In genomic region chr1:183832472-183832871, GRCh38 we compare ENCODE assay signal across 19 cellular contexts.
"Had no signal": no experiment of that assay in that cellular context is flagged by ENCODE, and none has a peak within 500 bp of the region (broad histone marks: within the 10 kb centered on the region; RNA-seq: fewer than 3 reads in every experiment).

No MANE protein-coding gene starts in this region.

- ATAC-seq: activated CD4-positive, CD25-positive, alpha-beta regulatory T cell treated with anti-CD3 and anti-CD28 coated beads, Interleukin-2, amount 50 U/mL, for 24 hours; activated naive CD4-positive, alpha-beta T cell treated with anti-CD3 and anti-CD28 coated beads, Interleukin-2, amount 50 U/mL, for 72 hours; body of pancreas; heart left ventricle; natural killer cell treated with Interleukin-12 subunit alpha and Interleukin-12 subunit beta and Interleukin-15 and Interleukin-18, amount 100 ng/mL, for 72 hours; right cardiac atrium had no signal

- H3K4me1 ChIP-seq: body of pancreas had no signal

- H3K4me1 Mint-ChIP-seq: memory B cell had no signal

- H3K36me3 Mint-ChIP-seq: activated naive CD4-positive, alpha-beta T cell treated with anti-CD3 and anti-CD28 coated beads, Interleukin-2, amount 50 U/mL, for 72 hours; memory B cell; natural killer cell treated with Interleukin-12 subunit alpha and Interleukin-12 subunit beta and Interleukin-15 and Interleukin-18, amount 100 ng/mL, for 72 hours had no signal

- H3K4me3 Mint-ChIP-seq: memory B cell; natural killer cell treated with Interleukin-12 subunit alpha and Interleukin-12 subunit beta and Interleukin-15 and Interleukin-18, amount 100 ng/mL, for 72 hours had no signal

- H3K9me3 Mint-ChIP-seq: activated naive CD4-positive, alpha-beta T cell treated with anti-CD3 and anti-CD28 coated beads, Interleukin-2, amount 50 U/mL, for 72 hours; memory B cell; natural killer cell treated with Interleukin-12 subunit alpha and Interleukin-12 subunit beta and Interleukin-15 and Interleukin-18, amount 100 ng/mL, for 72 hours had no signal

- H3K9me3 ChIP-seq: body of pancreas, heart left ventricle, left ventricle myocardium inferior, transverse colon had no signal

- H3K27ac Mint-ChIP-seq: activated naive CD4-positive, alpha-beta T cell treated with anti-CD3 and anti-CD28 coated beads, Interleukin-2, amount 50 U/mL, for 72 hours; memory B cell; natural killer cell treated with Interleukin-12 subunit alpha and Interleukin-12 subunit beta and Interleukin-15 and Interleukin-18, amount 100 ng/mL, for 72 hours; progenitor cell of endocrine pancreas had no signal

- H3K27ac ChIP-seq: body of pancreas, coronary artery, left ventricle myocardium inferior, transverse colon had no signal

- H3K4me3 ChIP-seq: body of pancreas, coronary artery, heart left ventricle, left ventricle myocardium inferior, smooth muscle cell, transverse colon had no signal

- H3K36me3 ChIP-seq: left ventricle myocardium inferior, transverse colon had no signal

- DNase-seq: activated CD4-positive, alpha-beta T cell treated with anti-CD3 and anti-CD28 coated beads, Interleukin-2, amount 50 U/mL, for 4 hours; activated effector memory CD4-positive, alpha-beta T cell treated with anti-CD3 and anti-CD28 coated beads, Interleukin-2, amount 50 U/mL, for 16 hours; activated T-cell treated with anti-CD3 and anti-CD28 coated beads, Interleukin-2, amount 50 U/mL, for 1 hour; amniotic stem cell; body of pancreas; central memory CD4-positive, alpha-beta T cell; effector CD8-positive, alpha-beta T cell; heart left ventricle; left ventricle myocardium inferior; nucleus accumbens; right cardiac atrium; transverse colon had no signal

- H3K27me3 Mint-ChIP-seq: memory B cell, progenitor cell of endocrine pancreas had no signal
